ENCODE assay signal across 1 cellular context in genomic region chr16:53094013-53094630, GRCh38.
TF ChIP-seq lines count a peak whose summit lies in the region.

No MANE protein-coding gene starts in this region.

TF ChIP-seq in GM12878, 131 proteins besides CTCF, POLR2A, EP300 and RAD21 (continued from another document and continues in another):
- TF ChIP-seq, protein P1, sequence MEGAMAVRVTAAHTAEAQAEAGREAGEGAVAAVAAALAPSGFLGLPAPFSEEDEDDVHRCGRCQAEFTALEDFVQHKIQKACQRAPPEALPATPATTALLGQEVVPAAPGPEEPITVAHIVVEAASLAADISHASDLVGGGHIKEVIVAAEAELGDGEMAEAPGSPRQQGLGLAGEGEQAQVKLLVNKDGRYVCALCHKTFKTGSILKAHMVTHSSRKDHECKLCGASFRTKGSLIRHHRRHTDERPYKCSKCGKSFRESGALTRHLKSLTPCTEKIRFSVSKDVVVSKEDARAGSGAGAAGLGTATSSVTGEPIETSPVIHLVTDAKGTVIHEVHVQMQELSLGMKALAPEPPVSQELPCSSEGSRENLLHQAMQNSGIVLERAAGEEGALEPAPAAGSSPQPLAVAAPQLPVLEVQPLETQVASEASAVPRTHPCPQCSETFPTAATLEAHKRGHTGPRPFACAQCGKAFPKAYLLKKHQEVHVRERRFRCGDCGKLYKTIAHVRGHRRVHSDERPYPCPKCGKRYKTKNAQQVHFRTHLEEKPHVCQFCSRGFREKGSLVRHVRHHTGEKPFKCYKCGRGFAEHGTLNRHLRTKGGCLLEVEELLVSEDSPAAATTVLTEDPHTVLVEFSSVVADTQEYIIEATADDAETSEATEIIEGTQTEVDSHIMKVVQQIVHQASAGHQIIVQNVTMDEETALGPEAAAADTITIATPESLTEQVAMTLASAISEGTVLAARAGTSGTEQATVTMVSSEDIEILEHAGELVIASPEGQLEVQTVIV (IDR thresholded peaks at IDR 0.05; ENCODE audit: borderline replicate concordance, partially characterized antibody) = no peak
- no peak for TF ChIP-seq EGR1 (IDR thresholded peaks at IDR 0.05; ENCODE audit: borderline replicate concordance in 1 of 2, low read depth in 2 of 2, low read length in 2 of 2)
- TF ChIP-seq SIX5 (IDR thresholded peaks at IDR 0.05; ENCODE audit: low read depth, low read length, severe bottlenecking) = no peak
- TF ChIP-seq LARP7 (IDR thresholded peaks at IDR 0.05) = 0 out of 2 replicates have a peak, but pooled peaks have one; percentile 21
- no peak for TF ChIP-seq ZNF274 (IDR thresholded peaks at IDR 0.05; ENCODE audit: insufficient read depth, insufficient read length)
- TF ChIP-seq CEBPZ (IDR thresholded peaks at IDR 0.05; ENCODE audit: low read depth, low read length) = no peak
- TF ChIP-seq CREM (IDR thresholded peaks at IDR 0.05; ENCODE audit: low read depth) = 0 out of 2 replicates have a peak, but pooled peaks have one; percentile 18
- TF ChIP-seq ETV6 (conservative IDR thresholded peaks at IDR 0.05 in 1 of 2, IDR thresholded peaks at IDR 0.05 in 1 of 2; ENCODE audit: borderline replicate concordance in 1 of 2, low read depth in 1 of 2) = peak in 1 of 2 experiments; percentile 60; a peak in 1 of 4 replicates
- peak; percentile 46; the same call in 1 of the 2 replicates for TF ChIP-seq SIN3A (IDR thresholded peaks at IDR 0.05; ENCODE audit: low read depth, low read length)
- no peak for TF ChIP-seq ATF3 (IDR thresholded peaks at IDR 0.05; ENCODE audit: borderline replicate concordance, extremely low read depth, low read depth, low read length)
- no peak for TF ChIP-seq RAD51 (IDR thresholded peaks at IDR 0.05)
- TF ChIP-seq TBL1XR1 (IDR thresholded peaks at IDR 0.05; ENCODE audit: low read depth, low read length) = peak; percentile 51; the same call in 1 of the 2 replicates
- TF ChIP-seq ZBTB11 (CRISPR knock-in tag; IDR thresholded peaks at IDR 0.05) = peak; percentile 58; the same call in 1 of the 2 replicates
- peak; percentile 16; the same call in 1 of the 2 replicates for TF ChIP-seq MTA2 (IDR thresholded peaks at IDR 0.05; ENCODE audit: low read depth)
- TF ChIP-seq JUND (IDR thresholded peaks at IDR 0.05; ENCODE audit: low read depth, low read length) = no peak
- TF ChIP-seq, protein P2, sequence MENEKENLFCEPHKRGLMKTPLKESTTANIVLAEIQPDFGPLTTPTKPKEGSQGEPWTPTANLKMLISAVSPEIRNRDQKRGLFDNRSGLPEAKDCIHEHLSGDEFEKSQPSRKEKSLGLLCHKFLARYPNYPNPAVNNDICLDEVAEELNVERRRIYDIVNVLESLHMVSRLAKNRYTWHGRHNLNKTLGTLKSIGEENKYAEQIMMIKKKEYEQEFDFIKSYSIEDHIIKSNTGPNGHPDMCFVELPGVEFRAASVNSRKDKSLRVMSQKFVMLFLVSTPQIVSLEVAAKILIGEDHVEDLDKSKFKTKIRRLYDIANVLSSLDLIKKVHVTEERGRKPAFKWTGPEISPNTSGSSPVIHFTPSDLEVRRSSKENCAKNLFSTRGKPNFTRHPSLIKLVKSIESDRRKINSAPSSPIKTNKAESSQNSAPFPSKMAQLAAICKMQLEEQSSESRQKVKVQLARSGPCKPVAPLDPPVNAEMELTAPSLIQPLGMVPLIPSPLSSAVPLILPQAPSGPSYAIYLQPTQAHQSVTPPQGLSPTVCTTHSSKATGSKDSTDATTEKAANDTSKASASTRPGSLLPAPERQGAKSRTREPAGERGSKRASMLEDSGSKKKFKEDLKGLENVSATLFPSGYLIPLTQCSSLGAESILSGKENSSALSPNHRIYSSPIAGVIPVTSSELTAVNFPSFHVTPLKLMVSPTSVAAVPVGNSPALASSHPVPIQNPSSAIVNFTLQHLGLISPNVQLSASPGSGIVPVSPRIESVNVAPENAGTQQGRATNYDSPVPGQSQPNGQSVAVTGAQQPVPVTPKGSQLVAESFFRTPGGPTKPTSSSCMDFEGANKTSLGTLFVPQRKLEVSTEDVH (IDR thresholded peaks at IDR 0.05; ENCODE audit: low read depth, partially characterized antibody) = no peak
- no peak for TF ChIP-seq HDGF (IDR thresholded peaks at IDR 0.05)
- TF ChIP-seq USF1 (IDR thresholded peaks at IDR 0.05; ENCODE audit: borderline replicate concordance, extremely low read length, insufficient read depth, low read depth, low read length) = no peak
- 0 out of 2 replicates have a peak, but pooled peaks have one; percentile 27 for TF ChIP-seq RB1 (IDR thresholded peaks at IDR 0.05; ENCODE audit: borderline replicate concordance)
- TF ChIP-seq SP1 (IDR thresholded peaks at IDR 0.05; ENCODE audit: low read depth, low read length) = no peak
- TF ChIP-seq, protein P3, sequence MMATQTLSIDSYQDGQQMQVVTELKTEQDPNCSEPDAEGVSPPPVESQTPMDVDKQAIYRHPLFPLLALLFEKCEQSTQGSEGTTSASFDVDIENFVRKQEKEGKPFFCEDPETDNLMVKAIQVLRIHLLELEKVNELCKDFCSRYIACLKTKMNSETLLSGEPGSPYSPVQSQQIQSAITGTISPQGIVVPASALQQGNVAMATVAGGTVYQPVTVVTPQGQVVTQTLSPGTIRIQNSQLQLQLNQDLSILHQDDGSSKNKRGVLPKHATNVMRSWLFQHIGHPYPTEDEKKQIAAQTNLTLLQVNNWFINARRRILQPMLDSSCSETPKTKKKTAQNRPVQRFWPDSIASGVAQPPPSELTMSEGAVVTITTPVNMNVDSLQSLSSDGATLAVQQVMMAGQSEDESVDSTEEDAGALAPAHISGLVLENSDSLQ (IDR thresholded peaks at IDR 0.05) = no peak
- TF ChIP-seq YY1 (IDR thresholded peaks at IDR 0.05; ENCODE audit: low read depth, low read length) = peak; percentile 27; the same call in 1 of the 2 replicates
- TF ChIP-seq WRNIP1 (IDR thresholded peaks at IDR 0.05; ENCODE audit: borderline replicate concordance, low read depth, low read length) = no peak
- peak; percentile 70 for TF ChIP-seq IKZF1 (conservative IDR thresholded peaks at IDR 0.05)
- TF ChIP-seq KAT2A (conservative IDR thresholded peaks at IDR 0.05; ENCODE audit: control insufficient read depth, low read depth, low read length) = no peak
- TF ChIP-seq ZNF687 (IDR thresholded peaks at IDR 0.05) = peak; percentile 85
- peak; percentile 65; the same call in 1 of the 2 replicates for TF ChIP-seq DPF2 (IDR thresholded peaks at IDR 0.05)
- 0 out of 2 replicates have a peak, but pooled peaks have one; percentile 18 for TF ChIP-seq CREB1 (IDR thresholded peaks at IDR 0.05; ENCODE audit: low read depth)
- TF ChIP-seq RUNX3 (IDR thresholded peaks at IDR 0.05; ENCODE audit: low read length) = peak; percentile 47
- TF ChIP-seq EED (IDR thresholded peaks at IDR 0.05; ENCODE audit: low read depth) = peak; percentile 54
- no peak for TF ChIP-seq CEBPB (IDR thresholded peaks at IDR 0.05; ENCODE audit: borderline replicate concordance in 1 of 2, low read depth in 2 of 2, low read length in 2 of 2)
- peak; percentile 34 to 51; a peak in 2 of 4 replicates for TF ChIP-seq BHLHE40 (IDR thresholded peaks at IDR 0.05; ENCODE audit: borderline replicate concordance in 1 of 2, low read depth in 2 of 2, low read length in 1 of 2)
- TF ChIP-seq CBFB (IDR thresholded peaks at IDR 0.05; ENCODE audit: low read depth) = no peak
